In the genomic region with DNA sequence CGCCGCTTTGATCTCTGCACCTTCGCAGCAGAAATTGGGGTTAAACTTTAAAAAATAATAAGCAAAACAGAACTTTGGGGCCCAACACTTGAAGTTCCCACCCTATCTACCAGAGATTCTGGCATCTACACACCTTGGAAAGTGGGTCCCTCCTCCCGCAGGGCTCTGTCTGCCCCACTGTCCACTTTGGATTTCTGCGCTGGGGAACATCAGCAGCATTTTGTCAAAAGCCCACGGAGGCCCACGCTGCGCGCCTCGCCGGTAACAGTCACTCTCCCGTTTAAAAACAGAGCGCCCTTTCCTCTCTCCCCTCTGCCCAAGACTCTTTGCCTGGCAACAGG, we compare ENCODE assay signal across 19 cellular contexts. TPM values are rescaled to one million over a fixed set of nuclear protein-coding genes. Genes with fewer than 3 reads are reported as not detected.
DNase-seq lines count a peak whose midpoint lies in the region; ATAC-seq, FAIRE-seq and TF ChIP-seq lines count a peak whose summit lies in the region.
"Had no signal": no experiment of that assay in that cellular context is flagged by ENCODE, and none has a peak within 500 bp of the region (broad histone marks: within the 10 kb centered on the region; RNA-seq: fewer than 3 reads in every experiment).

No MANE protein-coding gene starts in this region.

- H4K20me1 ChIP-seq in K562 (replicated peaks; ENCODE audit: control insufficient read depth, insufficient read depth, low read length) = 0 out of 2 replicates have a peak, but pooled peaks cover 14% of the 10 kb centered on the region

- no peak overlapping the region for H3K4me3 ChIP-seq in K562
- peak overlapping the region in 2 of 4 donors; percentile 51 to 66 for H3K4me3 ChIP-seq in esophagus squamous epithelium
- H3K4me3 ChIP-seq: SJCRH30 had no signal

- H3K9me3 Mint-ChIP-seq in activated naive CD4-positive, alpha-beta T cell treated with anti-CD3 and anti-CD28 coated beads, Interleukin-2, amount 50 U/mL, for 24 hours = no peaks in the 10 kb centered on the region
- no peaks in the 10 kb centered on the region for H3K9me3 Mint-ChIP-seq in activated naive CD4-positive, alpha-beta T cell treated with anti-CD3 and anti-CD28 coated beads for 36 hours
- H3K9me3 Mint-ChIP-seq in memory B cell = no peaks in the 10 kb centered on the region
- H3K9me3 Mint-ChIP-seq in stimulated activated effector memory CD8-positive, alpha-beta T cell treated with anti-CD3 and anti-CD28 coated beads, Interleukin-12 subunit alpha, Interleukin-12 subunit beta, amount 100 ng/mL, for 72 hours = no peaks in the 10 kb centered on the region

- no TSS peak for BruUV-seq in K562 (replicated peaks; lab: Mats Ljungman, UMichigan)

- CTCF ChIA-PET in activated naive CD4-positive, alpha-beta T cell treated with anti-CD3 and anti-CD28 coated beads for 36 hours (lab: Charles Lee) = no interaction called here
- CTCF ChIA-PET in K562 (lab: Yijun Ruan, JAX; ENCODE audit: low intra/inter-chr PET ratio) = interaction anchor here (0.6 kb wide), 1 partner anchor 63 kb away, joined by 3 read pairs; no protein-coding TSS in a partner anchor

- TF ChIP-seq CTCF in K562 (IDR thresholded peaks at IDR 0.05 in 2 of 3, conservative IDR thresholded peaks at IDR 0.05 in 1 of 3; ENCODE audit: insufficient read depth in 2 of 3, low read depth in 1 of 3, low read length in 3 of 3) (no peak), esophagus squamous epithelium (IDR thresholded peaks at IDR 0.05) (no peak)

- no peak for DNase-seq in activated naive CD4-positive, alpha-beta T cell treated with anti-CD3 and anti-CD28 coated beads for 36 hours
- DNase-seq in K562 (ENCODE audit: extremely low read depth in 1 of 4, low spot score in 3 of 4) (no peak), memory B cell (ENCODE audit: low spot score in 2 of 2) (no peak), cortex of kidney (lab: John Stamatoyannopoulos, UW) (no peak), esophagus squamous epithelium (lab: John Stamatoyannopoulos, UW) (no peak)
- DNase-seq in stimulated activated effector memory CD8-positive, alpha-beta T cell treated with anti-CD3 and anti-CD28 coated beads, Interleukin-12 subunit alpha, Interleukin-12 subunit beta, amount 100 ng/mL, for 72 hours (ENCODE audit: low spot score in 2 of 2) = no peak
- no peak for DNase-seq in stimulated activated CD4-positive, alpha-beta T cell treated with anti-CD3 and anti-CD28 coated beads, Interleukin-1b, Interleukin-23, amount 100 ng/mL, for 48 hours
- DNase-seq: activated naive CD4-positive, alpha-beta T cell; GF-D8; IMR-90; kidney glomerular epithelial cell; sigmoid colon; SJCRH30 had no signal

- no peak overlapping the region; a peak in 1 of 4 replicates for H3K9ac ChIP-seq in K562 (ENCODE audit: insufficient read depth in 1 of 2, low read depth in 2 of 2, low read length in 2 of 2)

- H3K9me3 ChIP-seq in K562 (replicated peaks; ENCODE audit: control insufficient read depth, insufficient read depth, low read depth, low read length) (no peaks in the 10 kb centered on the region), esophagus squamous epithelium (no peaks in the 10 kb centered on the region)
- H3K9me3 ChIP-seq: sigmoid colon, SJCRH30 had no signal

- no peak for TF ChIP-seq EP300 in K562 (IDR thresholded peaks at IDR 0.05; ENCODE audit: low read length)

- peak overlapping the region; percentile 66 for H3K4me3 Mint-ChIP-seq in activated naive CD4-positive, alpha-beta T cell treated with anti-CD3 and anti-CD28 coated beads, Interleukin-2, amount 50 U/mL, for 24 hours
- no peak overlapping the region for H3K4me3 Mint-ChIP-seq in activated naive CD4-positive, alpha-beta T cell treated with anti-CD3 and anti-CD28 coated beads for 36 hours
- peak overlapping the region; percentile 37 for H3K4me3 Mint-ChIP-seq in memory B cell
- peak overlapping the region; percentile 10 for H3K4me3 Mint-ChIP-seq in stimulated activated effector memory CD8-positive, alpha-beta T cell treated with anti-CD3 and anti-CD28 coated beads, Interleukin-12 subunit alpha, Interleukin-12 subunit beta, amount 100 ng/mL, for 72 hours

- peaks cover 8% of the 10 kb centered on the region for H3K4me1 Mint-ChIP-seq in activated naive CD4-positive, alpha-beta T cell treated with anti-CD3 and anti-CD28 coated beads, Interleukin-2, amount 50 U/mL, for 24 hours
- peaks cover 6% of the 10 kb centered on the region for H3K4me1 Mint-ChIP-seq in activated naive CD4-positive, alpha-beta T cell treated with anti-CD3 and anti-CD28 coated beads for 36 hours (ENCODE audit: low read depth)
- H3K4me1 Mint-ChIP-seq in memory B cell = peaks cover 11% of the 10 kb centered on the region
- peaks cover 12% of the 10 kb centered on the region for H3K4me1 Mint-ChIP-seq in stimulated activated effector memory CD8-positive, alpha-beta T cell treated with anti-CD3 and anti-CD28 coated beads, Interleukin-12 subunit alpha, Interleukin-12 subunit beta, amount 100 ng/mL, for 72 hours

- H3K36me3 Mint-ChIP-seq in activated naive CD4-positive, alpha-beta T cell treated with anti-CD3 and anti-CD28 coated beads, Interleukin-2, amount 50 U/mL, for 24 hours = no peaks in the 10 kb centered on the region
- H3K36me3 Mint-ChIP-seq in activated naive CD4-positive, alpha-beta T cell treated with anti-CD3 and anti-CD28 coated beads for 36 hours (ENCODE audit: low read depth) = no peaks in the 10 kb centered on the region
- H3K36me3 Mint-ChIP-seq in memory B cell = no peaks in the 10 kb centered on the region
- H3K36me3 Mint-ChIP-seq in stimulated activated effector memory CD8-positive, alpha-beta T cell treated with anti-CD3 and anti-CD28 coated beads, Interleukin-12 subunit alpha, Interleukin-12 subunit beta, amount 100 ng/mL, for 72 hours = no peaks in the 10 kb centered on the region

- 56% methylated on average over 13 of the region's 13 CpGs for WGBS in K562 (ENCODE audit: insufficient coverage, low coverage, missing lambda C conversion rate)
- 65 to 77% methylated on average over 4 to 13 of the region's 13 CpGs for WGBS in esophagus squamous epithelium, 2 donors

- H3K79me2 ChIP-seq in K562 (ENCODE audit: control insufficient read depth, insufficient read depth, low read length) = no peaks in the 10 kb centered on the region

- FAIRE-seq in K562 (lab: Jason Lieb, UNC) = no peak
- FAIRE-seq: endometrium, frontal cortex, urothelium cell line had no signal

- ATAC-seq in K562 (no peak), memory B cell (ENCODE audit: low read depth) (no peak)
- ATAC-seq in stimulated activated effector memory CD8-positive, alpha-beta T cell treated with anti-CD3 and anti-CD28 coated beads, Interleukin-12 subunit alpha, Interleukin-12 subunit beta, amount 100 ng/mL, for 72 hours = no peak

- no peak overlapping the region for H3K27ac ChIP-seq in K562 (ENCODE audit: extremely low read depth, low read depth, low read length)
- no peak overlapping the region for H3K27ac ChIP-seq in esophagus squamous epithelium
- H3K27ac ChIP-seq: sigmoid colon, SJCRH30 had no signal

- H3K4me2 ChIP-seq in K562 (ENCODE audit: insufficient read depth, low read length) = no peak overlapping the region

- H2AFZ ChIP-seq in K562 (ENCODE audit: low read depth, low read length) = no peak overlapping the region

- TF ChIP-seq POLR2A in K562 (conservative IDR thresholded peaks at IDR 0.05) (no peak), esophagus squamous epithelium (IDR thresholded peaks at IDR 0.05) (no peak)

- H3K9me1 ChIP-seq in K562 (ENCODE audit: control insufficient read depth, insufficient read depth, low read length) = no peaks in the 10 kb centered on the region

- H3K27me3 ChIP-seq in K562 (ENCODE audit: control insufficient read depth in 2 of 2, insufficient read depth in 2 of 2, low read length in 2 of 2) = peaks cover 13 to 37% of the 10 kb centered on the region in 2 experiments
- peaks cover 0 to 88% (median 10%) of the 10 kb centered on the region in 4 donors for H3K27me3 ChIP-seq in esophagus squamous epithelium
- H3K27me3 ChIP-seq: SJCRH30 had no signal

- intact Hi-C loops in activated naive CD4-positive, alpha-beta T cell treated with anti-CD3 and anti-CD28 coated beads for 36 hours (cut with micrococcal nuclease) = no loop called here
- intact Hi-C loops in K562 (cut with micrococcal nuclease) = no loop called here
- intact Hi-C loops in esophagus squamous epithelium (cut with DNase I) = no loop called here

- no peaks in the 10 kb centered on the region for H3K36me3 ChIP-seq in K562 (ENCODE audit: control insufficient read depth, insufficient read depth, low read length)
- no peaks in the 10 kb centered on the region for H3K36me3 ChIP-seq in esophagus squamous epithelium
- H3K36me3 ChIP-seq: sigmoid colon, SJCRH30 had no signal

- POLR2A ChIA-PET in K562 (lab: Yijun Ruan, JAX) = no interaction called here

- in situ Hi-C loops in K562 (cut with MboI) = no loop called here

- H3K4me1 ChIP-seq in K562 (replicated peaks in 1 of 2; ENCODE audit: control insufficient read depth in 2 of 2, insufficient read depth in 2 of 2, low read length in 2 of 2) (peaks cover 0 to 16% of the 10 kb centered on the region in 2 experiments; a peak in 2 of 5 replicates), esophagus squamous epithelium (peaks cover 6 to 21% (median 12%) of the 10 kb centered on the region in 3 donors)
- H3K4me1 ChIP-seq: SJCRH30 had no signal

- no peak for TF ChIP-seq RAD21 in K562 (CRISPR knock-in tag; conservative IDR thresholded peaks at IDR 0.05 in 1 of 2, IDR thresholded peaks at IDR 0.05 in 1 of 2)

- H3K27me3 Mint-ChIP-seq in activated naive CD4-positive, alpha-beta T cell treated with anti-CD3 and anti-CD28 coated beads, Interleukin-2, amount 50 U/mL, for 24 hours = peaks cover 47% of the 10 kb centered on the region
- H3K27me3 Mint-ChIP-seq in activated naive CD4-positive, alpha-beta T cell treated with anti-CD3 and anti-CD28 coated beads for 36 hours (ENCODE audit: low read depth) = peaks cover 63% of the 10 kb centered on the region
- H3K27me3 Mint-ChIP-seq in memory B cell = peaks cover 52% of the 10 kb centered on the region

- H3K27ac Mint-ChIP-seq in activated naive CD4-positive, alpha-beta T cell treated with anti-CD3 and anti-CD28 coated beads, Interleukin-2, amount 50 U/mL, for 24 hours = no peak overlapping the region
- H3K27ac Mint-ChIP-seq in activated naive CD4-positive, alpha-beta T cell treated with anti-CD3 and anti-CD28 coated beads for 36 hours = no peak overlapping the region
- H3K27ac Mint-ChIP-seq in memory B cell = no peak overlapping the region
- H3K27ac Mint-ChIP-seq in stimulated activated effector memory CD8-positive, alpha-beta T cell treated with anti-CD3 and anti-CD28 coated beads, Interleukin-12 subunit alpha, Interleukin-12 subunit beta, amount 100 ng/mL, for 72 hours = no peak overlapping the region

RNA-seq across cellular contexts. Expression of gene WNT9B, which starts 0.7 kb away (rescaled TPM):
- not detected for total RNA-seq in activated naive CD4-positive, alpha-beta T cell treated with anti-CD3 and anti-CD28 coated beads for 36 hours
- total RNA-seq in K562 (2011; cell fraction: chromatin; rRNA removed; ENCODE audit: low replicate concordance) = not detected in 2 replicates
- not detected in 2 replicates for total RNA-seq in K562 (2011; cell fraction: nucleolus; rRNA removed)
- not detected in 2 replicates for total RNA-seq in K562 (2011; cell fraction: nucleoplasm; rRNA removed)
- not detected in 2 replicates for total RNA-seq in K562 (2014; rRNA removed)
- not detected in 2 replicates for total RNA-seq in K562 (2014; rRNA removed; fragmentation: Illumina TruSeq; extraction: Trizol)
- not detected in 2 replicates for total RNA-seq in K562 (2015; rRNA removed; fragmentation: Illumina TruSeq; extraction: Trizol)
- not detected in 2 replicates for total RNA-seq in K562 (2021)
- polyA plus RNA-seq in K562 (2011; rRNA removed) = not detected in 2 replicates
- not detected in 2 replicates for polyA plus RNA-seq in K562 (2011; cell fraction: cytosol; rRNA removed)
- not detected in 2 replicates for polyA plus RNA-seq in K562 (2011; cell fraction: nucleus; rRNA removed)
- polyA plus RNA-seq in K562 (2012) = not detected in 2 replicates
- polyA plus RNA-seq in K562 (2014; fragmentation: Illumina TruSeq; extraction: Trizol) = not detected in 2 replicates
- not detected for polyA plus RNA-seq in K562 (2014; fragmentation: Nextera tagmentation; extraction: Ambion mirVana)
- not detected in 2 replicates for polyA plus RNA-seq in K562 (2014; rRNA removed)
- polyA minus RNA-seq in K562 (2011; rRNA and poly(A)+ RNA removed) = not detected in 2 replicates
- polyA minus RNA-seq in K562 (2011; cell fraction: cytosol; rRNA and poly(A)+ RNA removed) = not detected in 2 replicates
- polyA minus RNA-seq in K562 (2011; cell fraction: nucleus; rRNA and poly(A)+ RNA removed) = not detected in 2 replicates
- total RNA-seq in esophagus squamous epithelium = under 1 TPM in 2 of 4 donors, not detected in 2; 0.19 to 0.26 TPM
- total RNA-seq: A673; activated CD8-positive, alpha-beta memory T cell treated with anti-CD3 and anti-CD28 coated beads for 36 hours; frontal cortex; IMR-90; sigmoid colon; SJCRH30 had no signal
- polyA plus RNA-seq: IMR-90 had no signal

RNA-seq across cellular contexts. Expression of gene WNT3, which starts 32.2 kb away (rescaled TPM):
- not detected for total RNA-seq in activated naive CD4-positive, alpha-beta T cell treated with anti-CD3 and anti-CD28 coated beads for 36 hours
- total RNA-seq in K562 (2011; cell fraction: chromatin; rRNA removed; ENCODE audit: low replicate concordance) = 8.1 and 10.9 TPM in 2 replicates
- total RNA-seq in K562 (2011; cell fraction: nucleolus; rRNA removed) = 6.1 and 6.8 TPM in 2 replicates
- 7.8 and 8.3 TPM in 2 replicates for total RNA-seq in K562 (2011; cell fraction: nucleoplasm; rRNA removed)
- total RNA-seq in K562 (2014; rRNA removed) (1.5 and 2.9 TPM in 2 replicates), K562 (2014; rRNA removed; fragmentation: Illumina TruSeq; extraction: Trizol) (2.2 and 2.4 TPM in 2 replicates), K562 (2015; rRNA removed; fragmentation: Illumina TruSeq; extraction: Trizol) (2.6 and 2.8 TPM in 2 replicates), K562 (2021) (2.7 and 3.5 TPM in 2 replicates), esophagus squamous epithelium (1 to 10 TPM in 3 of 4 donors, under 1 TPM in 1; 0.49 to 3.5 (median 2.2) TPM)
- polyA plus RNA-seq in K562 (2011; rRNA removed) (5.9 and 6.1 TPM in 2 replicates), K562 (2014; fragmentation: Illumina TruSeq; extraction: Trizol) (3.2 and 3.6 TPM in 2 replicates), K562 (2014; fragmentation: Nextera tagmentation; extraction: Ambion mirVana) (1 to 10 TPM; 2.1 to 3.5 TPM), K562 (2014; rRNA removed) (2.5 and 3.3 TPM in 2 replicates)
- polyA plus RNA-seq in K562 (2011; cell fraction: cytosol; rRNA removed) = 3.4 and 3.9 TPM in 2 replicates
- polyA plus RNA-seq in K562 (2011; cell fraction: nucleus; rRNA removed) = 18.0 and 19.7 TPM in 2 replicates
- polyA plus RNA-seq in K562 (2012) = 2.5 and 2.8 TPM in 2 replicates
- 2.9 and 3.6 TPM in 2 replicates for polyA minus RNA-seq in K562 (2011; rRNA and poly(A)+ RNA removed)
- polyA minus RNA-seq in K562 (2011; cell fraction: cytosol; rRNA and poly(A)+ RNA removed) = 2.0 and 2.4 TPM in 2 replicates
- 2.6 and 2.7 TPM in 2 replicates for polyA minus RNA-seq in K562 (2011; cell fraction: nucleus; rRNA and poly(A)+ RNA removed)
